ENCODE assay signal across 12 cellular contexts in genomic region chr10:113169853-113170455, GRCh38.
A peak's percentile ranks its signal among the peaks of the same experiment; 100 is the strongest.
DNase-seq lines count a peak whose midpoint lies in the region; ATAC-seq and TF ChIP-seq lines count a peak whose summit lies in the region.
"Had no signal": no experiment of that assay in that cellular context is flagged by ENCODE, and none has a peak within 500 bp of the region (broad histone marks: within the 10 kb centered on the region; RNA-seq: fewer than 3 reads in every experiment).

No MANE protein-coding gene starts in this region.

- H2AFZ ChIP-seq in hepatocyte, result no peak overlapping the region

- peaks cover 18% of the 10 kb centered on the region for H3K4me1 Mint-ChIP-seq in stimulated activated naive CD8-positive, alpha-beta T cell treated with anti-CD3 and anti-CD28 coated beads, Interleukin-15, amount 100 ng/mL, for 72 hours
- H3K4me1 Mint-ChIP-seq in naive thymus-derived CD8-positive, alpha-beta T cell, result peaks cover 0 to 19% (median 2%) of the 10 kb centered on the region in 4 donors

- peaks cover 7% of the 10 kb centered on the region for H3K27me3 Mint-ChIP-seq in stimulated activated naive CD8-positive, alpha-beta T cell treated with anti-CD3 and anti-CD28 coated beads, Interleukin-15, amount 100 ng/mL, for 72 hours
- H3K27me3 Mint-ChIP-seq in naive thymus-derived CD8-positive, alpha-beta T cell, result no peaks in the 10 kb centered on the region

- H3K9me2 ChIP-seq in hepatocyte (replicated peaks; ENCODE audit: insufficient read depth), result no peaks in the 10 kb centered on the region

- H3K4me1 ChIP-seq in hepatocyte (ENCODE audit: insufficient read depth), result no peaks in the 10 kb centered on the region

- POLR2A ChIA-PET in naive thymus-derived CD8-positive, alpha-beta T cell (lab: Charles Lee), result no interaction called here

- no peaks in the 10 kb centered on the region for H3K27me3 ChIP-seq in hepatocyte

- no peak overlapping the region for H3K4me3 Mint-ChIP-seq in stimulated activated naive CD8-positive, alpha-beta T cell treated with anti-CD3 and anti-CD28 coated beads, Interleukin-15, amount 100 ng/mL, for 72 hours
- H3K4me3 Mint-ChIP-seq in naive thymus-derived CD8-positive, alpha-beta T cell, result peak overlapping the region in 1 of 10 donors; percentile 13

- H3K4me3 ChIP-seq in hepatocyte, result no peak overlapping the region
- H3K4me3 ChIP-seq: skin epidermis had no signal

- DNase-seq in stimulated activated CD4-positive, alpha-beta T cell treated with anti-CD3 and anti-CD28 coated beads, Interleukin-1b, Interleukin-23, amount 100 ng/mL, for 48 hours, result peak; percentile 10
- no peak for DNase-seq in stimulated activated CD4-positive, alpha-beta T cell treated with anti-CD3 and anti-CD28 coated beads, Interleukin-12 subunit alpha, Interleukin-12 subunit beta, amount 100 ng/mL, for 4 hours
- peak; percentile 25 to 61 for DNase-seq in stimulated activated naive CD8-positive, alpha-beta T cell treated with anti-CD3 and anti-CD28 coated beads, Interleukin-15, amount 100 ng/mL, for 72 hours
- no peak for DNase-seq in naive thymus-derived CD8-positive, alpha-beta T cell
- DNase-seq in hepatocyte (ENCODE audit: low spot score) (no peak), NCI-H774 (lab: John Stamatoyannopoulos, UW) (no peak)
- DNase-seq: CD8-positive, alpha-beta memory T cell; NCI-H82 had no signal

- no peaks in the 10 kb centered on the region for H3K9me3 ChIP-seq in hepatocyte (ENCODE audit: low read depth)

- H3K9me3 Mint-ChIP-seq in stimulated activated naive CD8-positive, alpha-beta T cell treated with anti-CD3 and anti-CD28 coated beads, Interleukin-15, amount 100 ng/mL, for 72 hours, result no peaks in the 10 kb centered on the region
- no peaks in the 10 kb centered on the region for H3K9me3 Mint-ChIP-seq in naive thymus-derived CD8-positive, alpha-beta T cell
- H3K9me3 Mint-ChIP-seq: CD8-positive, alpha-beta memory T cell had no signal

- no peaks in the 10 kb centered on the region for H3K36me3 ChIP-seq in hepatocyte (replicated peaks; ENCODE audit: insufficient read depth, low read depth)

- WGBS in hepatocyte (ENCODE audit: low lambda C conversion rate, missing lambda C conversion rate), result 89% methylated on average over 14 of the region's 14 CpGs

- no peak overlapping the region for H3K27ac Mint-ChIP-seq in stimulated activated naive CD8-positive, alpha-beta T cell treated with anti-CD3 and anti-CD28 coated beads, Interleukin-15, amount 100 ng/mL, for 72 hours
- H3K27ac Mint-ChIP-seq in naive thymus-derived CD8-positive, alpha-beta T cell, result no peak overlapping the region

- TF ChIP-seq CTCF in hepatocyte (IDR thresholded peaks at IDR 0.05; ENCODE audit: poor library complexity), result no peak

- H3K27ac ChIP-seq in hepatocyte, result no peak overlapping the region
- H3K27ac ChIP-seq: skin epidermis had no signal

- H3K4me2 ChIP-seq in hepatocyte, result no peak overlapping the region

- no peaks in the 10 kb centered on the region for H4K20me1 ChIP-seq in hepatocyte (ENCODE audit: insufficient read depth, poor library complexity, severe bottlenecking)

- H3K79me2 ChIP-seq in hepatocyte, result no peaks in the 10 kb centered on the region

- peaks cover 0 to 4% (median 2%) of the 10 kb centered on the region in 3 donors for H3K36me3 Mint-ChIP-seq in naive thymus-derived CD8-positive, alpha-beta T cell

- ATAC-seq in HG02610 (IDR thresholded peaks at IDR 0.05; ENCODE audit: unreplicated experiment) (peak; percentile 97), HG03571 (IDR thresholded peaks at IDR 0.05; ENCODE audit: unreplicated experiment) (peak; percentile 93)
- peak; percentile 93 for ATAC-seq in stimulated activated naive CD8-positive, alpha-beta T cell treated with anti-CD3 and anti-CD28 coated beads, Interleukin-15, amount 100 ng/mL, for 72 hours
- no peak for ATAC-seq in naive thymus-derived CD8-positive, alpha-beta T cell
- ATAC-seq: left lobe of liver had no signal

Comparison
In these comparisons a context has a peak if more than half of its experiments do, and no peak if none do; other contexts are left out.
1. DNase-seq: peak in stimulated activated CD4-positive, alpha-beta T cell treated with anti-CD3 and anti-CD28 coated beads, Interleukin-1b, Interleukin-23, amount 100 ng/mL, for 48 hours (single experiment) and stimulated activated naive CD8-positive, alpha-beta T cell treated with anti-CD3 and anti-CD28 coated beads, Interleukin-15, amount 100 ng/mL, for 72 hours (2 of 2); none in stimulated activated CD4-positive, alpha-beta T cell treated with anti-CD3 and anti-CD28 coated beads, Interleukin-12 subunit alpha, Interleukin-12 subunit beta, amount 100 ng/mL, for 4 hours (single experiment), naive thymus-derived CD8-positive, alpha-beta T cell (0 of 10), hepatocyte (single experiment) and NCI-H774 (single experiment).
2. ATAC-seq: peak in HG02610 (single experiment), HG03571 (single experiment) and stimulated activated naive CD8-positive, alpha-beta T cell treated with anti-CD3 and anti-CD28 coated beads, Interleukin-15, amount 100 ng/mL, for 72 hours (single experiment); none in naive thymus-derived CD8-positive, alpha-beta T cell (0 of 2).